ENCODE assay signal across 8 cellular contexts in genomic region chr18:12376034-12376717, GRCh38. TPM values are rescaled to one million over a fixed set of nuclear protein-coding genes. Genes with fewer than 3 reads are reported as not detected.
DNase-seq lines count a peak whose midpoint lies in the region; ATAC-seq, FAIRE-seq and TF ChIP-seq lines count a peak whose summit lies in the region.

No MANE protein-coding gene starts in this region.

- H3K27ac Mint-ChIP-seq in memory B cell: peak overlapping the region; percentile 84

- H3K9ac ChIP-seq in colonic mucosa (ENCODE audit: low read depth in 2 of 2, low read length in 2 of 2): peak overlapping the region; percentile 73 to 98

- H3K27me3 Mint-ChIP-seq in memory B cell: no peaks in the 10 kb centered on the region

- H3K9me3 ChIP-seq in RWPE2 (ENCODE audit: severe bottlenecking): no peaks in the 10 kb centered on the region
- H3K9me3 ChIP-seq in colonic mucosa: no peaks in the 10 kb centered on the region

- peaks cover 29% of the 10 kb centered on the region for H3K4me1 Mint-ChIP-seq in memory B cell

- H3K27ac ChIP-seq in RWPE2 (ENCODE audit: poor library complexity, severe bottlenecking): peak overlapping the region; percentile 81
- H3K27ac ChIP-seq in colonic mucosa: peak overlapping the region; percentile 100

- TF ChIP-seq CTCF in AG09309 (IDR thresholded peaks at IDR 0.05; ENCODE audit: control insufficient read depth, insufficient read depth, low read depth, low read length, missing control alignments) (no peak), RWPE2 (IDR thresholded peaks at IDR 0.05; ENCODE audit: poor library complexity, severe bottlenecking) (no peak), colonic mucosa (IDR thresholded peaks at IDR 0.05) (no peak)

- H3K4me1 ChIP-seq in RWPE2 (ENCODE audit: insufficient read depth, poor library complexity, severe bottlenecking) (peaks cover 5% of the 10 kb centered on the region), colonic mucosa (peaks cover 22% of the 10 kb centered on the region)

- peaks cover 15% of the 10 kb centered on the region; the same call in 1 of the 2 replicates for H3K36me3 ChIP-seq in RWPE2 (ENCODE audit: low read depth)
- no peaks in the 10 kb centered on the region for H3K36me3 ChIP-seq in colonic mucosa

- H3K4me3 ChIP-seq in AG09309 (ENCODE audit: control insufficient read depth, low read depth, low read length) (peak overlapping the region; percentile 50), RWPE2 (ENCODE audit: severe bottlenecking) (peak overlapping the region; percentile 58), colonic mucosa (peak overlapping the region; percentile 70)

- DNase-seq in AG09309 (ENCODE audit: low read depth): no peak
- DNase-seq in RWPE2 (ENCODE audit: low spot score): no peak
- peak; percentile 47 for DNase-seq in colonic mucosa
- peak in 1 of 2 donors; percentile 13 for DNase-seq in memory B cell (ENCODE audit: low spot score in 2 of 2)
- DNase-seq in urothelium cell line (ENCODE audit: low spot score): no peak
- no peak for DNase-seq in HuH-7 (ENCODE audit: low spot score)

- peak; percentile 0 for ATAC-seq in GM21390 (IDR thresholded peaks at IDR 0.05; ENCODE audit: unreplicated experiment)
- no peak for ATAC-seq in RWPE2 (ENCODE audit: low read depth)
- no peak for ATAC-seq in memory B cell (ENCODE audit: low read depth)
- ATAC-seq in HG03378 (IDR thresholded peaks at IDR 0.05; ENCODE audit: unreplicated experiment): no peak

- no peaks in the 10 kb centered on the region for H3K27me3 ChIP-seq in RWPE2 (ENCODE audit: insufficient read depth, poor library complexity, severe bottlenecking)
- no peaks in the 10 kb centered on the region for H3K27me3 ChIP-seq in colonic mucosa

- H3K9me3 Mint-ChIP-seq in memory B cell: no peaks in the 10 kb centered on the region

- H3K36me3 Mint-ChIP-seq in memory B cell: peaks cover 4% of the 10 kb centered on the region

- peak; percentile 90 for FAIRE-seq in urothelium cell line (lab: Jason Lieb, UNC)

- intact Hi-C loops in colonic mucosa (cut with DNase I): loop anchor here (10.0 kb wide), 1 partner anchor 51 kb away; no protein-coding TSS in a partner anchor

- H3K4me3 Mint-ChIP-seq in memory B cell: peak overlapping the region; percentile 85

RNA-seq across cellular contexts. Expression of gene AFG3L2, which starts 0.9 kb away (rescaled TPM):
- 100 to 1,000 TPM in 1 of 2 donors, 10 to 100 TPM in 1; 94.3 to 112 TPM for total RNA-seq in colonic mucosa

RNA-seq across cellular contexts. Expression of gene PRELID3A, which starts 31.6 kb away (rescaled TPM):
- 1 to 10 TPM; 1.6 to 5.6 TPM for total RNA-seq in colonic mucosa
